19 cellular contexts compared by ENCODE assay signal in the genomic region with DNA sequence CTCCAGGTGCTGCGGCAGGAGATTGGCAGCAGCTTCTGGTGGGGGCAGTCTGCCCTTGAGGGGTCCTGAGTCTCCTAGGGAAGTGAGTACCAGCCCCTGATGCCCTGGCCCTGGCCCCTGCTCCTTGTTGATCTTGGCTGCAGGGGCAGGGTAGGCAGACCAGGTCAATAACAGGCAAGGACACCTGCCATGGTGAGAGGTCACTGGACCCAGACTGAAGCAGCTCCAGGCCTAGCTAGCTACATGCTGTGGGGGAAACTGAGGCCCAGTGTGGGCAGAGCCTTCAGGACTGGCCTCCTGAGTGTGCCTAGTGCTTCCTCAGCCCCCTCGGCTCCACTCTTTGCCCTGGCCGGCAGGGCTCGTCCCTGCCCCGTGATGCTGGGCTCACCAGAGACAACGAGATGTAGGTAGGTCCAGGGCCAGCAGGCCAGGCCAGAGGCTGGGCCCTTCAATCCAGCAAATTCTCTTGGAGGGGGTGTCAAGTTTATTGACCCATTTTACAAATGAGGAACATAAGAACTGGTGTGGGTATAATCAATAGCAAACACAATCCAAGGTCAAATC. TPM values are rescaled to one million over a fixed set of nuclear protein-coding genes. Genes with fewer than 3 reads are reported as not detected.
A peak's percentile ranks its signal among the peaks of the same experiment; 100 is the strongest.
DNase-seq lines count a peak whose midpoint lies in the region; ATAC-seq, FAIRE-seq and TF ChIP-seq lines count a peak whose summit lies in the region.
"Had no signal": no experiment of that assay in that cellular context is flagged by ENCODE, and none has a peak within 500 bp of the region (broad histone marks: within the 10 kb centered on the region; RNA-seq: fewer than 3 reads in every experiment).

No MANE protein-coding gene starts in this region.

- peaks cover 28 to 49% (median 32%) of the 10 kb centered on the region in 3 donors for H3K4me1 Mint-ChIP-seq in CD8-positive, alpha-beta memory T cell

- no peaks in the 10 kb centered on the region for H3K27me3 Mint-ChIP-seq in CD8-positive, alpha-beta memory T cell

- peak overlapping the region in 1 of 2 experiments; percentile 39; a peak in 1 of 4 replicates for H3K9ac ChIP-seq in K562 (ENCODE audit: insufficient read depth in 1 of 2, low read depth in 2 of 2, low read length in 2 of 2)

- FAIRE-seq in K562 (lab: Jason Lieb, UNC): no peak
- FAIRE-seq: GM19239 had no signal

- H3K9me1 ChIP-seq in K562 (ENCODE audit: control insufficient read depth, insufficient read depth, low read length): peaks cover 5% of the 10 kb centered on the region

- peak overlapping the region in 5 of 8 donors; percentile 21 to 68 (median 55) for H3K27ac Mint-ChIP-seq in CD8-positive, alpha-beta memory T cell

- no peak overlapping the region for H3K4me3 ChIP-seq in CD8-positive, alpha-beta memory T cell (ENCODE audit: low read length)
- H3K4me3 ChIP-seq in K562: no peak overlapping the region

- no peaks in the 10 kb centered on the region for H3K36me3 Mint-ChIP-seq in CD8-positive, alpha-beta memory T cell

- intact Hi-C loops in K562 (cut with micrococcal nuclease): no loop called here

- no peak for DNase-seq in CD8-positive, alpha-beta memory T cell
- no peak for DNase-seq in K562 (ENCODE audit: extremely low read depth in 1 of 4, low spot score in 3 of 4)
- DNase-seq in left lobe of liver (ENCODE audit: low spot score): peak; percentile 83
- no peak for DNase-seq in stimulated activated CD4-positive, alpha-beta T cell treated with anti-CD3 and anti-CD28 coated beads, Interleukin-2, amount 100 ng/mL, for 24 hours
- no peak for DNase-seq in midbrain (lab: John Stamatoyannopoulos, UW)
- DNase-seq in COLO829 (ENCODE audit: low spot score): no peak
- DNase-seq: DMS153, GDM1, GOT3, NCI-H1048, NCI-H1436, NCI-H1930, NCI-H345, NCI-H524 treated with DMSO at 0.1 percent for 48 hours, PC-3, RPMI8226, SIG-M5 had no signal

- no peak for TF ChIP-seq POLR2A in K562 (conservative IDR thresholded peaks at IDR 0.05)

- in situ Hi-C loops in K562 (cut with MboI): no loop called here

- H3K27me3 ChIP-seq in CD8-positive, alpha-beta memory T cell (ENCODE audit: insufficient read depth, low read length, poor library complexity, severe bottlenecking): no peaks in the 10 kb centered on the region
- peaks cover 35 to 72% of the 10 kb centered on the region in 2 experiments; a peak in 4 of 5 replicates for H3K27me3 ChIP-seq in K562 (ENCODE audit: control insufficient read depth in 2 of 2, insufficient read depth in 2 of 2, low read length in 2 of 2)

- H3K9me3 Mint-ChIP-seq in CD8-positive, alpha-beta memory T cell: no peaks in the 10 kb centered on the region

- no TSS peak for BruUV-seq in K562 (replicated peaks; lab: Mats Ljungman, UMichigan)

- no peak overlapping the region for H3K4me3 Mint-ChIP-seq in CD8-positive, alpha-beta memory T cell

- no peak for TF ChIP-seq RAD21 in K562 (CRISPR knock-in tag; conservative IDR thresholded peaks at IDR 0.05 in 1 of 2, IDR thresholded peaks at IDR 0.05 in 1 of 2)

- H3K27ac ChIP-seq in CD8-positive, alpha-beta memory T cell (ENCODE audit: low read depth, low read length): no peak overlapping the region
- H3K27ac ChIP-seq in K562 (ENCODE audit: extremely low read depth, low read depth, low read length) (no peak overlapping the region), temporal lobe (ENCODE audit: low read depth, low read length) (peak overlapping the region; percentile 81)

- CTCF ChIA-PET in CD8-positive, alpha-beta memory T cell (lab: Charles Lee): interaction anchor here (0.6 kb wide), 1 partner anchor 9 kb away, joined by 3 read pairs; no protein-coding TSS in a partner anchor
- CTCF ChIA-PET in K562 (lab: Yijun Ruan, JAX; ENCODE audit: low intra/inter-chr PET ratio): no interaction called here

- H3K4me1 ChIP-seq in CD8-positive, alpha-beta memory T cell (ENCODE audit: insufficient read depth, low read length): peaks cover 36% of the 10 kb centered on the region
- H3K4me1 ChIP-seq in K562 (replicated peaks in 1 of 2; ENCODE audit: control insufficient read depth in 2 of 2, insufficient read depth in 2 of 2, low read length in 2 of 2): peaks cover 16 to 58% of the 10 kb centered on the region in 2 experiments; a peak in 3 of 5 replicates

- no peak for TF ChIP-seq EP300 in K562 (IDR thresholded peaks at IDR 0.05; ENCODE audit: low read length)

- H3K79me2 ChIP-seq in K562 (ENCODE audit: control insufficient read depth, insufficient read depth, low read length): no peaks in the 10 kb centered on the region

- H3K36me3 ChIP-seq in CD8-positive, alpha-beta memory T cell (ENCODE audit: insufficient read depth, low read length): no peaks in the 10 kb centered on the region
- no peaks in the 10 kb centered on the region for H3K36me3 ChIP-seq in K562 (ENCODE audit: control insufficient read depth, insufficient read depth, low read length)

- no peak overlapping the region for H2AFZ ChIP-seq in K562 (ENCODE audit: low read depth, low read length)

- TF ChIP-seq CTCF in K562 (IDR thresholded peaks at IDR 0.05 in 2 of 3, conservative IDR thresholded peaks at IDR 0.05 in 1 of 3; ENCODE audit: insufficient read depth in 2 of 3, low read depth in 1 of 3, low read length in 3 of 3): no peak

- H3K9me3 ChIP-seq in CD8-positive, alpha-beta memory T cell (ENCODE audit: low read length): no peaks in the 10 kb centered on the region
- H3K9me3 ChIP-seq in K562 (replicated peaks; ENCODE audit: control insufficient read depth, insufficient read depth, low read depth, low read length): no peaks in the 10 kb centered on the region

- 10% methylated on average over 6 of the region's 6 CpGs for WGBS in K562 (ENCODE audit: insufficient coverage, low coverage, missing lambda C conversion rate)

- POLR2A ChIA-PET in CD8-positive, alpha-beta memory T cell (lab: Charles Lee): no interaction called here
- POLR2A ChIA-PET in K562 (lab: Yijun Ruan, JAX): interaction anchor here (0.5 to 3.8 kb wide), 6 partner anchors 10 to 313 kb away, joined by 3 to 22 read pairs (median 4); no protein-coding TSS in a partner anchor

- H4K20me1 ChIP-seq in K562 (replicated peaks; ENCODE audit: control insufficient read depth, insufficient read depth, low read length): peaks cover 48% of the 10 kb centered on the region

- H3K4me2 ChIP-seq in K562 (ENCODE audit: insufficient read depth, low read length): no peak overlapping the region

- ATAC-seq in K562 (no peak), left lobe of liver (peak; percentile 70)
- ATAC-seq: PC-3 had no signal

TF ChIP-seq in K562, 482 proteins besides CTCF, POLR2A, EP300 and RAD21 (continues in another document):
- TF ChIP-seq, protein P1, sequence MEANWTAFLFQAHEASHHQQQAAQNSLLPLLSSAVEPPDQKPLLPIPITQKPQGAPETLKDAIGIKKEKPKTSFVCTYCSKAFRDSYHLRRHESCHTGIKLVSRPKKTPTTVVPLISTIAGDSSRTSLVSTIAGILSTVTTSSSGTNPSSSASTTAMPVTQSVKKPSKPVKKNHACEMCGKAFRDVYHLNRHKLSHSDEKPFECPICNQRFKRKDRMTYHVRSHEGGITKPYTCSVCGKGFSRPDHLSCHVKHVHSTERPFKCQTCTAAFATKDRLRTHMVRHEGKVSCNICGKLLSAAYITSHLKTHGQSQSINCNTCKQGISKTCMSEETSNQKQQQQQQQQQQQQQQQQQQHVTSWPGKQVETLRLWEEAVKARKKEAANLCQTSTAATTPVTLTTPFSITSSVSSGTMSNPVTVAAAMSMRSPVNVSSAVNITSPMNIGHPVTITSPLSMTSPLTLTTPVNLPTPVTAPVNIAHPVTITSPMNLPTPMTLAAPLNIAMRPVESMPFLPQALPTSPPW (CRISPR knock-in tag; IDR thresholded peaks at IDR 0.05): no peak
- TF ChIP-seq MED1 (CRISPR knock-in tag; IDR thresholded peaks at IDR 0.05; ENCODE audit: borderline replicate concordance): no peak
- TF ChIP-seq RBM15 (IDR thresholded peaks at IDR 0.05; ENCODE audit: insufficient read depth, low read length): no peak
- TF ChIP-seq CSDE1 (IDR thresholded peaks at IDR 0.05): no peak

RNA-seq across cellular contexts. Expression of a gene that starts 20.4 kb away (rescaled TPM):
- 1 to 10 TPM; 1.8 to 2.7 TPM for total RNA-seq in CD8-positive, alpha-beta memory T cell
- 6.0 TPM for polyA plus RNA-seq in CD8-positive, alpha-beta memory T cell
- 0.62 and 4.8 TPM in 2 replicates for total RNA-seq in K562 (2011; cell fraction: chromatin; rRNA removed; ENCODE audit: low replicate concordance)
- total RNA-seq in K562 (2011; cell fraction: nucleolus; rRNA removed): 7.4 and 9.8 TPM in 2 replicates
- 3.2 and 3.7 TPM in 2 replicates for total RNA-seq in K562 (2011; cell fraction: nucleoplasm; rRNA removed)
- total RNA-seq in K562 (2014; rRNA removed) (1.5 and 2.3 TPM in 2 replicates), K562 (2014; rRNA removed; fragmentation: Illumina TruSeq; extraction: Trizol) (not detected in 2 replicates), K562 (2015; rRNA removed; fragmentation: Illumina TruSeq; extraction: Trizol) (0.41 and 0.43 TPM in 2 replicates), K562 (2021) (2.8 and 3.0 TPM in 2 replicates), left lobe of liver (10.9 TPM), temporal lobe (7.6 TPM)
- polyA plus RNA-seq in K562 (2011; rRNA removed) (1.3 and 4.4 TPM in 2 replicates), K562 (2014; fragmentation: Illumina TruSeq; extraction: Trizol) (0.46 TPM in 1 of 2 replicates, not detected in the other), K562 (2014; fragmentation: Nextera tagmentation; extraction: Ambion mirVana) (under 1 TPM in 1 of 2 experiments, not detected in 1; 0.04 TPM), K562 (2014; rRNA removed) (1.2 and 2.3 TPM in 2 replicates)
- polyA plus RNA-seq in K562 (2011; cell fraction: cytosol; rRNA removed): 5.9 and 9.9 TPM in 2 replicates
- 2.9 and 3.5 TPM in 2 replicates for polyA plus RNA-seq in K562 (2011; cell fraction: nucleus; rRNA removed)
- polyA plus RNA-seq in K562 (2012): 2.9 and 4.6 TPM in 2 replicates
- 1.0 and 1.5 TPM in 2 replicates for polyA minus RNA-seq in K562 (2011; rRNA and poly(A)+ RNA removed)
- 5.1 and 13.6 TPM in 2 replicates for polyA minus RNA-seq in K562 (2011; cell fraction: cytosol; rRNA and poly(A)+ RNA removed)
- polyA minus RNA-seq in K562 (2011; cell fraction: nucleus; rRNA and poly(A)+ RNA removed): 0.40 and 1.3 TPM in 2 replicates
